16 cellular contexts compared by ENCODE assay signal in the genomic region with DNA sequence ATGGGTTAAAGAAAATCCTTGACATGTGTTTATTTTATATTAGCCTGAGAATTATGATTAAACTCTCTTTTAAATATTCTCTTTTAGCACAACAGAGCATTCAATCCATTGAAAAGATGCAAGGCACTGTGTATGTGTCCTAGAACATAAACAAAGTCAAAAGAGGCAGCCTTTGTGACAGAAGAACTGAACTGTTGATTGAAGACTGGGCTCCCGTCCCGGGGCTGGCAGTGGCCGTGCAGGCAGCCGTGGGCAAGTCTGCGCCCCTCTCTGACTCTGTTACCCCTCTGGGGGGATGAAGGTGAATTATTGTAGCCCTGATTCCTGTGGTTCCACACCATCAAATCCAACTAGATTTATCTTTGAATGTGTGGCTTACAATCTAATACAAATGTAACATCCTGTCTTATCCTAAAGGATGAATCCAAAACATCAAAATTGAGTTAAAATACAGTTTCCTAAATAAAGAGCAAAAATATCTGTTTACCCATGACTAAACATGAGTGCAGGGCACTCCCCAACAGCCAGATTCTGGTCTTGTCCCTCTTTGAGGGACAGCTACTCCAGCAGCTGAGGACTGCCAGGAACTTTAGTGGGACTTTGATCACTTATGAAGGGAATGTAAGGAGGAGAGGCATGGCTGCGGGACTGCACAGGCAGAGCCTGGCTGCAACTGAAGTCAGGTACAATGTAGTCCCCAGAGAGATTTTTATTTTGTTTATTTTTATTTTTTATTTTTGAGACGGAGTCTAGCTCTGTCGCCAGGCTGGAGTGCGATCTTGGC. TPM values are rescaled to one million over a fixed set of nuclear protein-coding genes. Genes with fewer than 3 reads are reported as not detected.
DNase-seq lines count a peak whose midpoint lies in the region; ATAC-seq and TF ChIP-seq lines count a peak whose summit lies in the region.
"Had no signal": no experiment of that assay in that cellular context is flagged by ENCODE, and none has a peak within 500 bp of the region (broad histone marks: within the 10 kb centered on the region; RNA-seq: fewer than 3 reads in every experiment).

No MANE protein-coding gene starts in this region.

- no peak overlapping the region for H3K4me3 Mint-ChIP-seq in brain
- no peak overlapping the region for H3K4me3 Mint-ChIP-seq in neural crest cell
- H3K4me3 Mint-ChIP-seq: B cell; CD4-positive, alpha-beta T cell had no signal

- H3K27ac Mint-ChIP-seq in brain (peak overlapping the region in 3 of 5 experiments; percentile 24 to 49 (median 32)), neural crest cell (ENCODE audit: unreplicated experiment) (peak overlapping the region; percentile 52)
- H3K27ac Mint-ChIP-seq: B cell; CD4-positive, alpha-beta T cell had no signal

- DNase-seq in hippocampal formation (lab: John Stamatoyannopoulos, UW) = peak; percentile 74 to 89
- DNase-seq in neural crest cell (ENCODE audit: low read depth, low spot score) = no peak
- DNase-seq in superior temporal gyrus (ENCODE audit: extremely low spot score) = peak; percentile 91
- DNase-seq in kidney glomerular epithelial cell (lab: John Stamatoyannopoulos, UW) = no peak
- DNase-seq: Calu3; CD4-positive, alpha-beta T cell; DMS53; H7; NCI-H1105 treated with DMSO at 0.1 percent for 48 hours; NCI-H187 treated with DMSO at 0.1 percent for 48 hours; NCI-H526 treated with DMSO at 0.1 percent for 48 hours; SHP77 had no signal

- H3K4me1 Mint-ChIP-seq in brain (peaks cover 30% of the 10 kb centered on the region), neural crest cell (peaks cover 34% of the 10 kb centered on the region)
- H3K4me1 Mint-ChIP-seq: B cell had no signal

- H3K36me3 Mint-ChIP-seq in brain = no peaks in the 10 kb centered on the region
- H3K36me3 Mint-ChIP-seq in neural crest cell (ENCODE audit: low read depth) = no peaks in the 10 kb centered on the region

- ATAC-seq in HG02981 (IDR thresholded peaks at IDR 0.05; ENCODE audit: unreplicated experiment) (no peak), GM19035 (IDR thresholded peaks at IDR 0.05; ENCODE audit: unreplicated experiment) (no peak)

- H3K27me3 Mint-ChIP-seq in brain (no peaks in the 10 kb centered on the region), neural crest cell (ENCODE audit: low read depth) (no peaks in the 10 kb centered on the region)

- peaks cover 0 to 4% (median 2%) of the 10 kb centered on the region in 5 experiments for H3K9me3 Mint-ChIP-seq in brain
- no peaks in the 10 kb centered on the region for H3K9me3 Mint-ChIP-seq in neural crest cell
- H3K9me3 Mint-ChIP-seq: CD4-positive, alpha-beta T cell had no signal

- no peak for TF ChIP-seq CTCF in brain (conservative IDR thresholded peaks at IDR 0.05)
- TF ChIP-seq CTCF in neural crest cell (conservative IDR thresholded peaks at IDR 0.05) = no peak

RNA-seq across cellular contexts. Expression of gene SH3BP4, which starts 37.3 kb away (rescaled TPM):
- 78.4 TPM for polyA plus RNA-seq in brain (ENCODE audit: insufficient read depth, low read depth, low replicate concordance)
- total RNA-seq in neural crest cell = 32.1 and 37.1 TPM in 2 replicates

Comparison
In these comparisons a context has a peak if more than half of its experiments do, and no peak if none do; other contexts are left out.
1. DNase-seq: peak in hippocampal formation (2 of 2) and superior temporal gyrus (single experiment); none in neural crest cell (single experiment) and kidney glomerular epithelial cell (single experiment).